6 cellular contexts compared by ENCODE assay signal in genomic region chr1:33975961-33976360, GRCh38.
"Had no signal": no experiment of that assay in that cellular context is flagged by ENCODE, and none has a peak within 500 bp of the region (broad histone marks: within the 10 kb centered on the region; RNA-seq: fewer than 3 reads in every experiment).

No MANE protein-coding gene starts in this region.

- H3K27ac ChIP-seq: HL-60 had no signal

- H3K4me3 ChIP-seq: GM23338, K562 had no signal

- ATAC-seq: GM23338, K562 had no signal

- DNase-seq: H9, HCEC 1CT, IMR-90 had no signal

- H3K4me2 ChIP-seq: GM23338 had no signal

- H2AFZ ChIP-seq: GM23338 had no signal
